ENCODE assay signal across 8 cellular contexts in genomic region chr10:77873558-77874380, GRCh38. TPM values are rescaled to one million over a fixed set of nuclear protein-coding genes. Genes with fewer than 3 reads are reported as not detected.
DNase-seq lines count a peak whose midpoint lies in the region; ATAC-seq and TF ChIP-seq lines count a peak whose summit lies in the region.

No MANE protein-coding gene starts in this region.

- peak overlapping the region; percentile 89 for H3K27ac Mint-ChIP-seq in CD8-positive, alpha-beta T cell
- H3K27ac Mint-ChIP-seq in naive B cell, result peak overlapping the region; percentile 32 to 88 (median 83)

- H3K36me3 Mint-ChIP-seq in CD8-positive, alpha-beta T cell, result no peaks in the 10 kb centered on the region
- H3K36me3 Mint-ChIP-seq in naive B cell, result no peaks in the 10 kb centered on the region

- TF ChIP-seq CTCF in CD8-positive, alpha-beta T cell (IDR thresholded peaks at IDR 0.05), result no peak
- TF ChIP-seq CTCF in SK-N-SH (IDR thresholded peaks at IDR 0.05), result no peak
- TF ChIP-seq CTCF in transverse colon (IDR thresholded peaks at IDR 0.05), result no peak

- H3K36me3 ChIP-seq in CD8-positive, alpha-beta T cell (ENCODE audit: insufficient read depth, low read length), result no peaks in the 10 kb centered on the region
- no peaks in the 10 kb centered on the region for H3K36me3 ChIP-seq in SK-N-SH (replicated peaks in 1 of 2; ENCODE audit: control insufficient read depth in 1 of 2, insufficient read depth in 2 of 2, low read length in 1 of 2)
- H3K36me3 ChIP-seq in transverse colon, result no peaks in the 10 kb centered on the region

- intact Hi-C loops in CD8-positive, alpha-beta T cell (cut with DNase I, micrococcal nuclease), result loop anchor here in 1 of 2 experiments (1.0 kb wide), 1 partner anchor 27 kb away; no protein-coding TSS in a partner anchor
- intact Hi-C loops in transverse colon (cut with DNase I; ENCODE audit: low total_unique reads), result loop anchor here (2.0 kb wide), 1 partner anchor 97 kb away; no protein-coding TSS in a partner anchor

- peak; percentile 19 for TF ChIP-seq POLR2A in transverse colon (IDR thresholded peaks at IDR 0.05)

- peak in 6 of 7 experiments; percentile 25 to 67 (median 37) for DNase-seq in CD8-positive, alpha-beta T cell
- peak; percentile 77 for DNase-seq in GM19240 (ENCODE audit: insufficient read length, low spot score)
- DNase-seq in SK-N-SH, result no peak
- peak in 4 of 61 donors; percentile 7 to 35 (median 20) for DNase-seq in caudate nucleus (lab: John Stamatoyannopoulos, UW)
- peak; percentile 38 for DNase-seq in naive B cell
- DNase-seq in transverse colon, result peak; percentile 55
- no peak for DNase-seq in NCI-H748 treated with DMSO at 0.1 percent for 48 hours (lab: John Stamatoyannopoulos, UW)

- peaks cover 32% of the 10 kb centered on the region for H3K4me1 Mint-ChIP-seq in CD8-positive, alpha-beta T cell (ENCODE audit: low read depth)
- H3K4me1 Mint-ChIP-seq in naive B cell, result peaks cover 25 to 41% (median 37%) of the 10 kb centered on the region in 3 donors

- peaks cover 7% of the 10 kb centered on the region for H3F3A ChIP-seq in SK-N-SH (replicated peaks; ENCODE audit: insufficient read depth)

- peaks cover 33% of the 10 kb centered on the region for H3K4me1 ChIP-seq in CD8-positive, alpha-beta T cell (ENCODE audit: insufficient read depth, low read length)
- H3K4me1 ChIP-seq in SK-N-SH (ENCODE audit: control insufficient read depth in 1 of 2, insufficient read depth in 2 of 2, low read depth in 1 of 2, low read length in 1 of 2) (peaks cover 52 to 82% of the 10 kb centered on the region in 2 experiments), transverse colon (peaks cover 22 to 43% (median 34%) of the 10 kb centered on the region in 4 donors)

- H3K9me3 Mint-ChIP-seq in CD8-positive, alpha-beta T cell, result no peaks in the 10 kb centered on the region
- H3K9me3 Mint-ChIP-seq in naive B cell, result no peaks in the 10 kb centered on the region

- H3K9me2 ChIP-seq in SK-N-SH, result no peaks in the 10 kb centered on the region

- H3K9me3 ChIP-seq in CD8-positive, alpha-beta T cell (ENCODE audit: low read length), result no peaks in the 10 kb centered on the region
- no peaks in the 10 kb centered on the region for H3K9me3 ChIP-seq in SK-N-SH
- no peaks in the 10 kb centered on the region for H3K9me3 ChIP-seq in transverse colon

- H3K9ac ChIP-seq in SK-N-SH, result no peak overlapping the region

- peak overlapping the region; percentile 51 for H3K4me2 ChIP-seq in SK-N-SH

- no peak overlapping the region for H2AFZ ChIP-seq in SK-N-SH (ENCODE audit: low read depth)

- no peak for TF ChIP-seq EP300 in SK-N-SH (IDR thresholded peaks at IDR 0.05; ENCODE audit: borderline replicate concordance in 1 of 2, low read depth in 1 of 2, low read length in 1 of 2)
- peak; percentile 77 for TF ChIP-seq EP300 in transverse colon (IDR thresholded peaks at IDR 0.05; ENCODE audit: low read depth)

- H3K27ac ChIP-seq in CD8-positive, alpha-beta T cell (ENCODE audit: low read depth, low read length), result peak overlapping the region; percentile 26
- H3K27ac ChIP-seq in SK-N-SH (ENCODE audit: low read depth in 2 of 2, low read length in 1 of 2), result peak overlapping the region; percentile 56 to 98
- H3K27ac ChIP-seq in caudate nucleus (ENCODE audit: low read depth, low read length), result peak overlapping the region; percentile 85
- H3K27ac ChIP-seq in transverse colon, result peak overlapping the region; percentile 75 to 82 (median 80)

- no peaks in the 10 kb centered on the region for H3K27me3 ChIP-seq in CD8-positive, alpha-beta T cell (ENCODE audit: insufficient read depth, low read length)
- H3K27me3 ChIP-seq in SK-N-SH (ENCODE audit: insufficient read depth) (no peaks in the 10 kb centered on the region), transverse colon (no peaks in the 10 kb centered on the region)

- CTCF ChIA-PET in CD8-positive, alpha-beta T cell (lab: Charles Lee), result interaction anchor here (0.6 to 1.6 kb wide), 2 partner anchors 26 to 73 kb away, joined by 3 to 4 read pairs; no protein-coding TSS in a partner anchor
- CTCF ChIA-PET in SK-N-SH (lab: Yijun Ruan, JAX), result interaction anchor here (1.0 to 1.5 kb wide), 3 partner anchors 9 to 52 kb away, joined by 3 to 4 read pairs (median 4); partner anchors contain the start of gene DLG5

- in situ Hi-C loops in transverse colon (cut with MboI; ENCODE audit: low pct_ligation_motif_present in 1 of 4, low pct_unique_long_range_greater_than_20kb in 1 of 4, low sequenced_read_pairs in 3 of 4), result loop anchor here in 1 of 4 donors (25.0 kb wide), 1 partner anchor 89 kb away; no protein-coding TSS in a partner anchor

- TF ChIP-seq RAD21 in SK-N-SH (IDR thresholded peaks at IDR 0.05; ENCODE audit: low read length), result no peak

- peaks cover 80% of the 10 kb centered on the region for H3K79me2 ChIP-seq in SK-N-SH (ENCODE audit: insufficient read depth)

- ATAC-seq in CD8-positive, alpha-beta T cell, result peak; percentile 34
- ATAC-seq in HG03280 (IDR thresholded peaks at IDR 0.05; ENCODE audit: unreplicated experiment) (peak; percentile 79), naive B cell (ENCODE audit: low read depth in 2 of 2) (peak; percentile 37 to 43)

- WGBS in SK-N-SH (ENCODE audit: low lambda C conversion rate), result 50% methylated on average over 6 of the region's 15 CpGs
- WGBS in transverse colon (ENCODE audit: low coverage in 1 of 2), 2 donors, result 56% methylated on average over 13 of the region's 15 CpGs; no CpG with 5 or more reads in 1 of the 2 donors

- peaks cover 75% of the 10 kb centered on the region for H4K20me1 ChIP-seq in SK-N-SH (ENCODE audit: insufficient read depth)

- no peak overlapping the region for H3K4me3 ChIP-seq in CD8-positive, alpha-beta T cell (ENCODE audit: low read depth, low read length)
- H3K4me3 ChIP-seq in SK-N-SH (ENCODE audit: low read depth in 2 of 2, low read length in 1 of 2), result no peak overlapping the region
- H3K4me3 ChIP-seq in transverse colon, result no peak overlapping the region

- peaks cover 4% of the 10 kb centered on the region for H3K27me3 Mint-ChIP-seq in CD8-positive, alpha-beta T cell (ENCODE audit: low read depth)
- H3K27me3 Mint-ChIP-seq in naive B cell, result no peaks in the 10 kb centered on the region

- POLR2A ChIA-PET in CD8-positive, alpha-beta T cell (lab: Charles Lee), result no interaction called here
- POLR2A ChIA-PET in SK-N-SH (lab: Yijun Ruan, JAX), result interaction anchor here (0.6 kb wide), 1 partner anchor 49 kb away, joined by 4 read pairs; no protein-coding TSS in a partner anchor

- peak overlapping the region; percentile 22 for H3K4me3 Mint-ChIP-seq in CD8-positive, alpha-beta T cell
- H3K4me3 Mint-ChIP-seq in naive B cell, result peak overlapping the region in 6 of 8 donors; percentile 49 to 78 (median 70)

TF ChIP-seq in SK-N-SH, 30 proteins besides CTCF, POLR2A, EP300 and RAD21:
- TF ChIP-seq NFIC (IDR thresholded peaks at IDR 0.05; ENCODE audit: borderline replicate concordance) (peak; percentile 47; the same call in 1 of the 2 replicates), MAX (IDR thresholded peaks at IDR 0.05; ENCODE audit: low read depth) (0 out of 2 replicates have a peak, but pooled peaks have one; percentile 36), USF2 (IDR thresholded peaks at IDR 0.05; ENCODE audit: borderline replicate concordance, low read depth, low read length) (no peak), FOSL2 (IDR thresholded peaks at IDR 0.05; ENCODE audit: borderline replicate concordance, low read depth) (peak; percentile 33; the same call in 1 of the 2 replicates)
TF ChIP-seq in SK-N-SH: peak in this region for 3.

RNA-seq across cellular contexts. Expression of gene DLG5, which starts 52.8 kb away (rescaled TPM):
- 1 to 10 TPM; 5.5 to 6.3 TPM for total RNA-seq in CD8-positive, alpha-beta T cell
- polyA plus RNA-seq in SK-N-SH (2012; rRNA removed) (15.3 and 31.3 TPM in 2 replicates), naive B cell (ENCODE audit: low read depth in 6 of 6) (under 1 TPM in 1 of 6 donors, not detected in 5; 0.09 TPM)
- polyA plus RNA-seq in SK-N-SH (2012; cell fraction: cytosol; rRNA removed), result 17.4 and 24.5 TPM in 2 replicates
- polyA plus RNA-seq in SK-N-SH (2012; cell fraction: nucleus; rRNA removed), result 61.3 and 63.0 TPM in 2 replicates
- total RNA-seq in transverse colon, result 10 to 100 TPM; 31.4 to 90.1 (median 44.6) TPM

Comparison
In these comparisons a context has a peak if more than half of its experiments do, and no peak if none do; other contexts are left out.
1. DNase-seq: peak in CD8-positive, alpha-beta T cell (6 of 7), GM19240 (single experiment), naive B cell (single experiment) and transverse colon (single experiment); none in SK-N-SH (single experiment) and NCI-H748 treated with DMSO at 0.1 percent for 48 hours (single experiment).
2. H3K27ac ChIP-seq: peak in every context shown above with its lines; median percentile 85 in caudate nucleus; 80 in transverse colon; 77 in SK-N-SH; 26 in CD8-positive, alpha-beta T cell.
3. RNA of gene DLG5, which starts 52.8 kb away (total RNA-seq): 31.4 to 90.1 TPM in transverse colon; 5.5 to 6.3 TPM in CD8-positive, alpha-beta T cell; every median in the first group is over 4 times any median in the second.
4. Peak in every context shown above with its lines, with median percentiles within 50 percentile points of each other: ATAC-seq.